Comparison of ENCODE assay signal across 8 cellular contexts in genomic region chr15:90035095-90035834, GRCh38. TPM values are rescaled to one million over a fixed set of nuclear protein-coding genes. Genes with fewer than 3 reads are reported as not detected.
A peak's percentile ranks its signal among the peaks of the same experiment; 100 is the strongest.
DNase-seq lines count a peak whose midpoint lies in the region; ATAC-seq and TF ChIP-seq lines count a peak whose summit lies in the region.

No MANE protein-coding gene starts in this region.

- peak; percentile 68 for ATAC-seq in upper lobe of left lung (ENCODE audit: low FRiP score in 2 of 2)

- no peaks in the 10 kb centered on the region for H3K36me3 Mint-ChIP-seq in CD8-positive, alpha-beta memory T cell
- H3K36me3 Mint-ChIP-seq in brain: no peaks in the 10 kb centered on the region

- H3K4me3 Mint-ChIP-seq in CD8-positive, alpha-beta memory T cell: peak overlapping the region in 4 of 7 donors; percentile 12 to 86 (median 58)
- no peak overlapping the region for H3K4me3 Mint-ChIP-seq in brain

- CTCF ChIA-PET in CD8-positive, alpha-beta memory T cell (lab: Charles Lee): interaction anchor here (0.7 to 1.5 kb wide), 2 partner anchors 18 to 40 kb away, joined by 3 to 5 read pairs; no protein-coding TSS in a partner anchor

- H3K9ac ChIP-seq in liver (ENCODE audit: low read depth in 1 of 2, low read length in 2 of 2): peak overlapping the region in 1 of 2 donors; percentile 23

- H3K4me1 Mint-ChIP-seq in CD8-positive, alpha-beta memory T cell: peaks cover 52 to 70% (median 63%) of the 10 kb centered on the region in 3 donors
- peaks cover 74% of the 10 kb centered on the region for H3K4me1 Mint-ChIP-seq in brain

- H3K27me3 ChIP-seq in CD8-positive, alpha-beta memory T cell (ENCODE audit: insufficient read depth, low read length, poor library complexity, severe bottlenecking): no peaks in the 10 kb centered on the region
- no peaks in the 10 kb centered on the region for H3K27me3 ChIP-seq in liver (ENCODE audit: control insufficient read depth in 4 of 4, insufficient read depth in 4 of 4, low read length in 3 of 4)
- H3K27me3 ChIP-seq in upper lobe of left lung: no peaks in the 10 kb centered on the region

- TF ChIP-seq EP300 in upper lobe of left lung (IDR thresholded peaks at IDR 0.05): no peak

- peaks cover 49% of the 10 kb centered on the region for H3K4me1 ChIP-seq in CD8-positive, alpha-beta memory T cell (ENCODE audit: insufficient read depth, low read length)
- peaks cover 24 to 60% (median 40%) of the 10 kb centered on the region in 4 donors for H3K4me1 ChIP-seq in liver (ENCODE audit: control insufficient read depth in 4 of 4, insufficient read depth in 4 of 4, low read length in 3 of 4)
- peaks cover 84 to 95% (median 88%) of the 10 kb centered on the region in 4 donors for H3K4me1 ChIP-seq in upper lobe of left lung

- TF ChIP-seq CTCF in brain (conservative IDR thresholded peaks at IDR 0.05) (no peak), liver (IDR thresholded peaks at IDR 0.05; ENCODE audit: low read depth, low read length, missing input control) (no peak), upper lobe of left lung (IDR thresholded peaks at IDR 0.05) (no peak)

- DNase-seq in CD8-positive, alpha-beta memory T cell: no peak
- DNase-seq in NCI-H2029 (lab: John Stamatoyannopoulos, UW) (peak; percentile 37), upper lobe of left lung (peak; percentile 71 to 88), cerebellum (ENCODE audit: low spot score) (no peak), H4 (ENCODE audit: low spot score) (no peak), NCI-H2107 (lab: John Stamatoyannopoulos, UW) (no peak)

- no peaks in the 10 kb centered on the region for H3K36me3 ChIP-seq in CD8-positive, alpha-beta memory T cell (ENCODE audit: insufficient read depth, low read length)
- H3K36me3 ChIP-seq in liver (ENCODE audit: control insufficient read depth in 4 of 4, insufficient read depth in 3 of 4, low read depth in 1 of 4, low read length in 3 of 4): no peaks in the 10 kb centered on the region
- no peaks in the 10 kb centered on the region for H3K36me3 ChIP-seq in upper lobe of left lung

- no peaks in the 10 kb centered on the region for H3K9me3 ChIP-seq in CD8-positive, alpha-beta memory T cell (ENCODE audit: low read length)
- H3K9me3 ChIP-seq in liver (ENCODE audit: control insufficient read depth in 4 of 4, low read length in 3 of 4) (no peaks in the 10 kb centered on the region), upper lobe of left lung (no peaks in the 10 kb centered on the region)

- peak overlapping the region; percentile 20 for H3K4me3 ChIP-seq in CD8-positive, alpha-beta memory T cell (ENCODE audit: low read length)
- no peak overlapping the region for H3K4me3 ChIP-seq in liver (ENCODE audit: low read depth in 1 of 3, low read length in 3 of 3)
- peak overlapping the region in 1 of 4 donors; percentile 4 for H3K4me3 ChIP-seq in upper lobe of left lung

- no peaks in the 10 kb centered on the region for H3K27me3 Mint-ChIP-seq in CD8-positive, alpha-beta memory T cell
- H3K27me3 Mint-ChIP-seq in brain: no peaks in the 10 kb centered on the region

- WGBS in liver: 54% methylated on average over 19 of the region's 19 CpGs
- 27 to 37% methylated on average over 9 to 19 of the region's 19 CpGs for WGBS in upper lobe of left lung, 2 donors

- peak in 1 of 2 donors; percentile 4 for TF ChIP-seq RAD21 in liver (IDR thresholded peaks at IDR 0.05)

- peak overlapping the region; percentile 33 for H3K27ac ChIP-seq in CD8-positive, alpha-beta memory T cell (ENCODE audit: low read depth, low read length)
- H3K27ac ChIP-seq in liver (ENCODE audit: low read depth in 1 of 2, low read length in 2 of 2): peak overlapping the region; percentile 77 to 78
- peak overlapping the region; percentile 85 to 97 (median 88) for H3K27ac ChIP-seq in upper lobe of left lung

- POLR2A ChIA-PET in CD8-positive, alpha-beta memory T cell (lab: Charles Lee): no interaction called here

- H3K27ac Mint-ChIP-seq in CD8-positive, alpha-beta memory T cell: peak overlapping the region in 7 of 8 donors; percentile 31 to 98 (median 76)
- H3K27ac Mint-ChIP-seq in brain: peak overlapping the region in 4 of 5 experiments; percentile 15 to 89 (median 55)

- peak in 2 of 4 donors; percentile 22 to 59 for TF ChIP-seq POLR2A in upper lobe of left lung (IDR thresholded peaks at IDR 0.05)

- H3K9me3 Mint-ChIP-seq in CD8-positive, alpha-beta memory T cell: peaks cover 0 to 2% (median 0%) of the 10 kb centered on the region in 5 donors
- H3K9me3 Mint-ChIP-seq in brain: no peaks in the 10 kb centered on the region

TF ChIP-seq in liver, 16 proteins besides CTCF, POLR2A, EP300 and RAD21:
- TF ChIP-seq TAF1 (conservative IDR thresholded peaks at IDR 0.05): no peak
- no peak for TF ChIP-seq GABPA (IDR thresholded peaks at IDR 0.05 in 1 of 2, conservative IDR thresholded peaks at IDR 0.05 in 1 of 2)
- TF ChIP-seq, protein P1, sequence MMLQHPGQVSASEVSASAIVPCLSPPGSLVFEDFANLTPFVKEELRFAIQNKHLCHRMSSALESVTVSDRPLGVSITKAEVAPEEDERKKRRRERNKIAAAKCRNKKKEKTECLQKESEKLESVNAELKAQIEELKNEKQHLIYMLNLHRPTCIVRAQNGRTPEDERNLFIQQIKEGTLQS (IDR thresholded peaks at IDR 0.05): no peak
- TF ChIP-seq REST (IDR thresholded peaks at IDR 0.05): no peak
- peak in 1 of 2 donors; percentile 27 for TF ChIP-seq HNF4A (conservative IDR thresholded peaks at IDR 0.05)
- TF ChIP-seq FOXA1 (IDR thresholded peaks at IDR 0.05): no peak
- peak; percentile 59 for TF ChIP-seq YY1 (IDR thresholded peaks at IDR 0.05)
- TF ChIP-seq FOXA2 (IDR thresholded peaks at IDR 0.05): no peak
- no peak for TF ChIP-seq MAX (IDR thresholded peaks at IDR 0.05)
- peak in 1 of 2 donors; percentile 44 for TF ChIP-seq RXRA (IDR thresholded peaks at IDR 0.05)

RNA-seq across cellular contexts. Expression of gene ZNF710, which starts 34.1 kb away (rescaled TPM):
- total RNA-seq in CD8-positive, alpha-beta memory T cell: 10 to 100 TPM; 13.2 TPM
- polyA plus RNA-seq in CD8-positive, alpha-beta memory T cell: 2.6 TPM
- polyA plus RNA-seq in brain (ENCODE audit: insufficient read depth, low read depth, low replicate concordance) (8.6 TPM), liver (1 to 10 TPM; 1.9 to 5.3 TPM)
- total RNA-seq in liver (10 to 100 TPM in 1 of 2 donors, 1 to 10 TPM in 1; 5.4 to 15.3 TPM), upper lobe of left lung (10 to 100 TPM; 26.0 to 51.3 (median 44.5) TPM), cerebellum (14.0 TPM)
- total RNA-seq in H4 (2014; rRNA removed; shearing (Covaris generic)): 4.7 and 8.4 TPM in 2 replicates

Comparison
In these comparisons a context has a peak if more than half of its experiments do, and no peak if none do; other contexts are left out.
1. DNase-seq: peak in NCI-H2029 (single experiment) and upper lobe of left lung (2 of 2); none in CD8-positive, alpha-beta memory T cell (0 of 5), cerebellum (single experiment), H4 (single experiment) and NCI-H2107 (single experiment).
2. H3K27ac ChIP-seq: peak in every context shown above with its lines; median percentile 88 in upper lobe of left lung; 78 in liver; 33 in CD8-positive, alpha-beta memory T cell.
3. H3K4me3 Mint-ChIP-seq: peak in CD8-positive, alpha-beta memory T cell (4 of 7); none in brain (0 of 5).